7 cellular contexts compared by ENCODE assay signal in genomic region chr17:17837380-17837821, GRCh38. TPM values are rescaled to one million over a fixed set of nuclear protein-coding genes. Genes with fewer than 3 reads are reported as not detected.
A peak's percentile ranks its signal among the peaks of the same experiment; 100 is the strongest.
DNase-seq lines count a peak whose midpoint lies in the region; ATAC-seq and TF ChIP-seq lines count a peak whose summit lies in the region.

No MANE protein-coding gene starts in this region.

- DNase-seq in H4 (ENCODE audit: low spot score) = peak; percentile 85
- DNase-seq in RWPE2 (ENCODE audit: low spot score) = no peak
- no peak for DNase-seq in epithelial cell of proximal tubule (ENCODE audit: low read depth)
- peak; percentile 50 for DNase-seq in neural progenitor cell (ENCODE audit: low spot score)
- DNase-seq in kidney glomerular epithelial cell (lab: John Stamatoyannopoulos, UW) = no peak
- no peak for DNase-seq in omental fat pad (ENCODE audit: low spot score)

- H3K27me3 ChIP-seq in RWPE2 (ENCODE audit: insufficient read depth, poor library complexity, severe bottlenecking) (no peaks in the 10 kb centered on the region), neural progenitor cell (no peaks in the 10 kb centered on the region)

- H3K79me2 ChIP-seq in neural progenitor cell (ENCODE audit: low read depth) = peaks cover 35% of the 10 kb centered on the region

- H3K36me3 Mint-ChIP-seq in neural progenitor cell = peaks cover 2% of the 10 kb centered on the region

- no peak overlapping the region for H3K9ac ChIP-seq in neural progenitor cell

- TF ChIP-seq CTCF in RWPE2 (IDR thresholded peaks at IDR 0.05; ENCODE audit: poor library complexity, severe bottlenecking) (no peak), epithelial cell of proximal tubule (conservative IDR thresholded peaks at IDR 0.05; ENCODE audit: low read depth, low read length) (peak; percentile 4), neural progenitor cell (IDR thresholded peaks at IDR 0.05) (no peak), omental fat pad (IDR thresholded peaks at IDR 0.05) (no peak)

- H3K9me3 Mint-ChIP-seq in neural progenitor cell = no peaks in the 10 kb centered on the region

- H4K20me1 ChIP-seq in neural progenitor cell (ENCODE audit: low read depth) = peaks cover 35% of the 10 kb centered on the region

- H3K27me3 Mint-ChIP-seq in neural progenitor cell (ENCODE audit: insufficient read depth, low read depth) = peaks cover 5% of the 10 kb centered on the region

- no peaks in the 10 kb centered on the region for H3K9me3 ChIP-seq in RWPE2 (ENCODE audit: severe bottlenecking)
- H3K9me3 ChIP-seq in neural progenitor cell (ENCODE audit: low read depth) = no peaks in the 10 kb centered on the region

- peaks cover 64% of the 10 kb centered on the region for H3K4me1 Mint-ChIP-seq in neural progenitor cell

- peak overlapping the region; percentile 76 for H3K4me2 ChIP-seq in neural progenitor cell

- H3F3A ChIP-seq in neural progenitor cell (ENCODE audit: low read depth) = peaks cover 48% of the 10 kb centered on the region

- H3K4me1 ChIP-seq in RWPE2 (ENCODE audit: insufficient read depth, poor library complexity, severe bottlenecking) (peaks cover 65% of the 10 kb centered on the region), neural progenitor cell (peaks cover 42% of the 10 kb centered on the region)

- H3K36me3 ChIP-seq in RWPE2 (ENCODE audit: low read depth) (peaks cover 33% of the 10 kb centered on the region), neural progenitor cell (no peaks in the 10 kb centered on the region)

- peak overlapping the region; percentile 98 for H3K27ac ChIP-seq in RWPE2 (ENCODE audit: poor library complexity, severe bottlenecking)
- peak overlapping the region; percentile 93 for H3K27ac ChIP-seq in neural progenitor cell

- H3K4me3 Mint-ChIP-seq in neural progenitor cell = peak overlapping the region; percentile 93

- H3K27ac Mint-ChIP-seq in neural progenitor cell = peak overlapping the region; percentile 97

- H3K4me3 ChIP-seq in RWPE2 (ENCODE audit: severe bottlenecking) = peak overlapping the region; percentile 76
- peak overlapping the region; percentile 84 for H3K4me3 ChIP-seq in epithelial cell of proximal tubule (ENCODE audit: low read depth, low read length)
- H3K4me3 ChIP-seq in neural progenitor cell = peak overlapping the region; percentile 82

- ATAC-seq in RWPE2 (ENCODE audit: low read depth) (no peak), GM18870 (IDR thresholded peaks at IDR 0.05; ENCODE audit: unreplicated experiment) (no peak), omental fat pad (ENCODE audit: low FRiP score) (no peak)

- H2AFZ ChIP-seq in neural progenitor cell (replicated peaks) = no peak overlapping the region

RNA-seq across cellular contexts. Expression of gene SREBF1, which starts 0.6 kb away (rescaled TPM):
- 63.9 and 65.8 TPM in 2 replicates for total RNA-seq in H4 (2014; rRNA removed; shearing (Covaris generic))
- 58.3 and 65.1 TPM in 2 replicates for total RNA-seq in epithelial cell of proximal tubule
- 12.7 and 41.0 TPM in 2 replicates for total RNA-seq in neural progenitor cell (ENCODE audit: low replicate concordance)
- total RNA-seq in omental fat pad = 100 to 1,000 TPM in 1 of 4 donors, 10 to 100 TPM in 3; 18.5 to 118 (median 31.2) TPM

Comparison
In these comparisons a context has a peak if more than half of its experiments do, and no peak if none do; other contexts are left out.
1. DNase-seq: peak in H4 (single experiment) and neural progenitor cell (single experiment); none in RWPE2 (single experiment), epithelial cell of proximal tubule (single experiment), kidney glomerular epithelial cell (single experiment) and omental fat pad (single experiment).
2. Peak in every context shown above with its lines, with median percentiles within 50 percentile points of each other: H3K4me3 ChIP-seq.